ENCODE assay signal across 1 cellular context in genomic region chr10:75379234-75379724, GRCh38.
TF ChIP-seq lines count a peak whose summit lies in the region.

No MANE protein-coding gene starts in this region.

TF ChIP-seq in HEK293, 187 proteins besides CTCF, POLR2A, EP300 and RAD21 (continued from another document):
- TF ChIP-seq ZNF280D (tag by site-specific recombination; IDR thresholded peaks at IDR 0.05) (no peak), BCL11B (tag by site-specific recombination; IDR thresholded peaks at IDR 0.05; ENCODE audit: low read depth) (peak; percentile 99), ZNF184 (tag by site-specific recombination; IDR thresholded peaks at IDR 0.05) (peak; percentile 51; the same call in 1 of the 2 replicates), TCF7L2 (IDR thresholded peaks at IDR 0.05; ENCODE audit: borderline replicate concordance, low read depth, low read length) (peak; percentile 89), ZNF514 (tag by site-specific recombination; IDR thresholded peaks at IDR 0.05) (no peak), ZNF660 (tag by site-specific recombination; IDR thresholded peaks at IDR 0.05) (no peak; the same call in 1 of the 2 replicates), MYNN (tag by site-specific recombination; IDR thresholded peaks at IDR 0.05; ENCODE audit: borderline replicate concordance) (peak; percentile 84)
